ENCODE assay signal across 1 cellular context in genomic region chr3:52044869-52045616, GRCh38.
TF ChIP-seq lines count a peak whose summit lies in the region.

No MANE protein-coding gene starts in this region.

TF ChIP-seq in IMR-90, 13 proteins besides CTCF, POLR2A, EP300 and RAD21:
- TF ChIP-seq, protein P1, sequence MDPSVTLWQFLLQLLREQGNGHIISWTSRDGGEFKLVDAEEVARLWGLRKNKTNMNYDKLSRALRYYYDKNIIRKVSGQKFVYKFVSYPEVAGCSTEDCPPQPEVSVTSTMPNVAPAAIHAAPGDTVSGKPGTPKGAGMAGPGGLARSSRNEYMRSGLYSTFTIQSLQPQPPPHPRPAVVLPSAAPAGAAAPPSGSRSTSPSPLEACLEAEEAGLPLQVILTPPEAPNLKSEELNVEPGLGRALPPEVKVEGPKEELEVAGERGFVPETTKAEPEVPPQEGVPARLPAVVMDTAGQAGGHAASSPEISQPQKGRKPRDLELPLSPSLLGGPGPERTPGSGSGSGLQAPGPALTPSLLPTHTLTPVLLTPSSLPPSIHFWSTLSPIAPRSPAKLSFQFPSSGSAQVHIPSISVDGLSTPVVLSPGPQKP (IDR thresholded peaks at IDR 0.05; ENCODE audit: borderline replicate concordance, low read depth, low read length), result no peak
- TF ChIP-seq SMC3 (IDR thresholded peaks at IDR 0.05; ENCODE audit: low read depth, low read length) (no peak), MAZ (IDR thresholded peaks at IDR 0.05; ENCODE audit: borderline replicate concordance, low read depth, low read length) (no peak), RCOR1 (IDR thresholded peaks at IDR 0.05; ENCODE audit: insufficient replicate concordance, low read length) (no peak), CEBPB (IDR thresholded peaks at IDR 0.05; ENCODE audit: low read depth, low read length) (no peak)
TF ChIP-seq in IMR-90: peak in this region for 0.
